Comparison of ENCODE assay signal across 8 cellular contexts in genomic region chr7:56079450-56080185, GRCh38. TPM values are rescaled to one million over a fixed set of nuclear protein-coding genes. Genes with fewer than 3 reads are reported as not detected.
A peak's percentile ranks its signal among the peaks of the same experiment; 100 is the strongest.
DNase-seq lines count a peak whose midpoint lies in the region; ATAC-seq and TF ChIP-seq lines count a peak whose summit lies in the region.

No MANE protein-coding gene starts in this region.

- H3K9me3 Mint-ChIP-seq in activated CD4-positive, alpha-beta T cell treated with anti-CD3 and anti-CD28 coated beads, Interleukin-2, amount 10 ng/mL, durations not matched to agents 24 days and 14 days, result no peaks in the 10 kb centered on the region

- no peaks in the 10 kb centered on the region for H3K9me3 ChIP-seq in adrenal gland (replicated peaks in 1 of 3)
- H3K9me3 ChIP-seq in effector memory CD4-positive, alpha-beta T cell (ENCODE audit: control insufficient read depth, low read length), result no peaks in the 10 kb centered on the region

- no peak overlapping the region for H3K4me3 ChIP-seq in adrenal gland
- H3K4me3 ChIP-seq in effector memory CD4-positive, alpha-beta T cell (ENCODE audit: insufficient read depth, low read depth, low read length, poor library complexity, severe bottlenecking), result no peak overlapping the region

- peak overlapping the region in 4 of 5 donors; percentile 51 to 87 (median 73) for H3K27ac ChIP-seq in adrenal gland
- H3K27ac ChIP-seq in effector memory CD4-positive, alpha-beta T cell (ENCODE audit: insufficient read depth, low read length, poor library complexity, severe bottlenecking), result no peak overlapping the region

- H3K4me3 Mint-ChIP-seq in activated CD4-positive, alpha-beta T cell treated with anti-CD3 and anti-CD28 coated beads, Interleukin-2, amount 10 ng/mL, durations not matched to agents 24 days and 14 days, result no peak overlapping the region

- H3K27me3 ChIP-seq in adrenal gland, result no peaks in the 10 kb centered on the region
- no peaks in the 10 kb centered on the region for H3K27me3 ChIP-seq in effector memory CD4-positive, alpha-beta T cell (replicated peaks; ENCODE audit: control insufficient read depth, insufficient read depth, low read length, poor library complexity, severe bottlenecking)

- WGBS in adrenal gland, 4 donors, result 23 to 56% (median 33%) methylated on average over 4 to 12 of the region's 12 CpGs

- DNase-seq in adrenal gland (peak; percentile 85 to 96 (median 94)), left ventricle myocardium superior (peak; percentile 92), stromal cell of bone marrow (ENCODE audit: low read depth) (peak; percentile 65)
- no peak for DNase-seq in effector memory CD4-positive, alpha-beta T cell
- DNase-seq in activated CD4-positive, alpha-beta T cell treated with anti-CD3 and anti-CD28 coated beads, Interleukin-2, amount 10 ng/mL, durations not matched to agents 24 days and 14 days, result no peak

- peaks cover 0 to 9% of the 10 kb centered on the region in 2 donors for H3K36me3 ChIP-seq in adrenal gland (replicated peaks in 1 of 2)
- H3K36me3 ChIP-seq in effector memory CD4-positive, alpha-beta T cell (ENCODE audit: control insufficient read depth, insufficient read depth, low read length), result peaks cover 22% of the 10 kb centered on the region

- intact Hi-C loops in adrenal gland (cut with DNase I), result loop anchor here in 1 of 2 donors (10.0 kb wide), 2 partner anchors 115 to 435 kb away; partner anchors contain the start of gene NIPSNAP2
- intact Hi-C loops in left ventricle myocardium superior (cut with micrococcal nuclease), result no loop called here
- intact Hi-C loops in activated CD4-positive, alpha-beta T cell treated with anti-CD3 and anti-CD28 coated beads, Interleukin-2, amount 10 ng/mL, durations not matched to agents 24 days and 14 days (cut with micrococcal nuclease), result no loop called here

- peaks cover 8 to 24% of the 10 kb centered on the region in 2 donors for H3K4me1 ChIP-seq in adrenal gland (replicated peaks in 1 of 2)
- no peaks in the 10 kb centered on the region for H3K4me1 ChIP-seq in effector memory CD4-positive, alpha-beta T cell (ENCODE audit: control insufficient read depth, insufficient read depth, low read length, poor library complexity, severe bottlenecking)

- peak in 1 of 2 donors; percentile 11 for TF ChIP-seq POLR2A in adrenal gland (IDR thresholded peaks at IDR 0.05)

- ATAC-seq in left ventricle myocardium superior (peak; percentile 89), GM19324 (IDR thresholded peaks at IDR 0.05; ENCODE audit: low FRiP score, unreplicated experiment) (no peak), HG03025 (IDR thresholded peaks at IDR 0.05; ENCODE audit: low FRiP score, unreplicated experiment) (no peak)

- H3K27ac Mint-ChIP-seq in activated CD4-positive, alpha-beta T cell treated with anti-CD3 and anti-CD28 coated beads, Interleukin-2, amount 10 ng/mL, durations not matched to agents 24 days and 14 days, result no peak overlapping the region

- H3K36me3 Mint-ChIP-seq in activated CD4-positive, alpha-beta T cell treated with anti-CD3 and anti-CD28 coated beads, Interleukin-2, amount 10 ng/mL, durations not matched to agents 24 days and 14 days (ENCODE audit: low read depth), result peaks cover 31% of the 10 kb centered on the region

- TF ChIP-seq CTCF in LNCAP (IDR thresholded peaks at IDR 0.05) (peak; percentile 94), adrenal gland (IDR thresholded peaks at IDR 0.05) (peak; percentile 76 to 93 (median 91))

- H3K27me3 Mint-ChIP-seq in activated CD4-positive, alpha-beta T cell treated with anti-CD3 and anti-CD28 coated beads, Interleukin-2, amount 10 ng/mL, durations not matched to agents 24 days and 14 days, result no peaks in the 10 kb centered on the region

- H3K4me1 Mint-ChIP-seq in activated CD4-positive, alpha-beta T cell treated with anti-CD3 and anti-CD28 coated beads, Interleukin-2, amount 10 ng/mL, durations not matched to agents 24 days and 14 days, result no peaks in the 10 kb centered on the region

RNA-seq across cellular contexts. Expression of gene PHKG1, which starts 13.1 kb away (rescaled TPM):
- 10 to 100 TPM in 1 of 8 donors, 1 to 10 TPM in 7; 2.2 to 10.2 (median 6.0) TPM for total RNA-seq in adrenal gland
- 1 to 10 TPM in 2 of 3 donors, under 1 TPM in 1; 0.60 to 9.3 (median 5.8) TPM for polyA plus RNA-seq in adrenal gland
- total RNA-seq in left ventricle myocardium superior, result 30.4 TPM
- 2.8 and 5.0 TPM in 2 replicates for total RNA-seq in activated CD4-positive, alpha-beta T cell treated with anti-CD3 and anti-CD28 coated beads, Interleukin-2, amount 10 ng/mL, durations not matched to agents 24 days and 14 days

RNA-seq across cellular contexts. Expression of gene SUMF2, which starts 15.5 kb away (rescaled TPM):
- total RNA-seq in adrenal gland (100 to 1,000 TPM; 118 to 230 (median 181) TPM), left ventricle myocardium superior (29.2 TPM)
- polyA plus RNA-seq in adrenal gland, result 100 to 1,000 TPM in 1 of 3 donors, 10 to 100 TPM in 2; 75.6 to 142 (median 92.3) TPM
- 154 and 161 TPM in 2 replicates for total RNA-seq in activated CD4-positive, alpha-beta T cell treated with anti-CD3 and anti-CD28 coated beads, Interleukin-2, amount 10 ng/mL, durations not matched to agents 24 days and 14 days

RNA-seq across cellular contexts. Expression of gene CHCHD2, which starts 26.7 kb away (rescaled TPM):
- total RNA-seq in adrenal gland, result 1,000 to 10,000 TPM in 2 of 8 donors, 100 to 1,000 TPM in 6; 543 to 1,329 (median 785) TPM
- polyA plus RNA-seq in adrenal gland, result 100 to 1,000 TPM; 217 to 816 (median 352) TPM
- 500 TPM for total RNA-seq in left ventricle myocardium superior
- 627 and 634 TPM in 2 replicates for total RNA-seq in activated CD4-positive, alpha-beta T cell treated with anti-CD3 and anti-CD28 coated beads, Interleukin-2, amount 10 ng/mL, durations not matched to agents 24 days and 14 days

RNA-seq across cellular contexts. Expression of gene CCT6A, which starts 28.1 kb away (rescaled TPM):
- total RNA-seq in adrenal gland (100 to 1,000 TPM in 2 of 8 donors, 10 to 100 TPM in 6; 51.6 to 128 (median 85.3) TPM), left ventricle myocardium superior (73.5 TPM)
- 100 to 1,000 TPM; 142 to 240 (median 163) TPM for polyA plus RNA-seq in adrenal gland
- total RNA-seq in activated CD4-positive, alpha-beta T cell treated with anti-CD3 and anti-CD28 coated beads, Interleukin-2, amount 10 ng/mL, durations not matched to agents 24 days and 14 days, result 339 and 342 TPM in 2 replicates

RNA-seq across cellular contexts. Expression of gene PSPH, which starts 28.4 kb away (rescaled TPM):
- total RNA-seq in adrenal gland (10 to 100 TPM; 10.4 to 68.7 (median 27.3) TPM), left ventricle myocardium superior (14.6 TPM)
- polyA plus RNA-seq in adrenal gland, result 10 to 100 TPM in 2 of 3 donors, 1 to 10 TPM in 1; 2.8 to 13.7 (median 11.1) TPM
- total RNA-seq in activated CD4-positive, alpha-beta T cell treated with anti-CD3 and anti-CD28 coated beads, Interleukin-2, amount 10 ng/mL, durations not matched to agents 24 days and 14 days, result 23.8 and 25.8 TPM in 2 replicates

Comparison
In these comparisons a context has a peak if more than half of its experiments do, and no peak if none do; other contexts are left out.
1. DNase-seq: peak in adrenal gland (7 of 7), left ventricle myocardium superior (single experiment) and stromal cell of bone marrow (single experiment); none in effector memory CD4-positive, alpha-beta T cell (0 of 3) and activated CD4-positive, alpha-beta T cell treated with anti-CD3 and anti-CD28 coated beads, Interleukin-2, amount 10 ng/mL, durations not matched to agents 24 days and 14 days (single experiment).